8 cellular contexts compared by ENCODE assay signal in the genomic region with DNA sequence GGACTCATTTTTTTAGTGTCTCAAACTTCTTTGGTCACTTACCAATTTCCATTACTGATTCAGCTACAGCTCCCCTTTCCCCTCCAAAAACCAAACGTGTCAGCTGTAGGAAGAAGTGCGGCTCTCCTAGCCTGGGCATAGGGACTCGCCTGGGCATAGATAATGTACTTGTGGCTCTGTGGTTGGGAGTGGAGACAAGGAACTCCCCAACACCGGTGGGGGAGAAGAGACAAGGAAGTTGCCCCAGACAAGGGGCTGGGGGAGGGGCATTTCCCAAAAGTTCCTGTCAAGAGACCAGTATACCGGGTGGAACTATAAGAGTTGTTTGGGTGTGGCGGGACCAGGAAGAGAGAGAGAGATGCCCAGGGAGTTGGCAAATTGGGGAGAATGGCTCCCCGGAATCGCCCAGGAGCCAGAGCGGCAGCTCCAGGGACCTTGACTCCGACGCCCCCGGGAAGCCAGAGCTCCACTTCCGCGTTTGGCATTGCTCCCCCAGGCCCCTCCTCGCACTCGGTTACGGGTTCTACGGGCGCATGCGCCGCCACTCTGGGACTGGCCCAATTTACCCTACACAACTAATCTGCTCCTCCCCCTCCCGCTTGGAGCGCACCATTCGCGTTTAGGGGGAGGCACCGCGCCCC. TPM values are rescaled to one million over a fixed set of nuclear protein-coding genes. Genes with fewer than 3 reads are reported as not detected.
DNase-seq lines count a peak whose midpoint lies in the region; ATAC-seq and TF ChIP-seq lines count a peak whose summit lies in the region.

No MANE protein-coding gene starts in this region.

- ATAC-seq in GM18867 (IDR thresholded peaks at IDR 0.05; ENCODE audit: unreplicated experiment) = peak; percentile 72
- peak; percentile 68 for ATAC-seq in HG03095 (IDR thresholded peaks at IDR 0.05; ENCODE audit: unreplicated experiment)

- H3K4me3 Mint-ChIP-seq in chondrocyte (ENCODE audit: unreplicated experiment) = peak overlapping the region; percentile 94

- H3K27me3 ChIP-seq in WERI-Rb-1 (ENCODE audit: insufficient read depth, low read depth, severe bottlenecking) = no peaks in the 10 kb centered on the region
- no peaks in the 10 kb centered on the region for H3K27me3 ChIP-seq in layer of hippocampus (ENCODE audit: control insufficient read depth, insufficient read depth, low read length)

- DNase-seq in AG08395 (ENCODE audit: low spot score) (peak; percentile 97), NCI-H2196 treated with DMSO at 0.1 percent for 48 hours (lab: John Stamatoyannopoulos, UW; ENCODE audit: unreplicated experiment) (peak; percentile 96), WERI-Rb-1 (peak; percentile 99), chondrocyte (ENCODE audit: low spot score) (peak; percentile 96)
- DNase-seq in stimulated activated CD4-positive, alpha-beta T cell treated with anti-CD3 and anti-CD28 coated beads, Interleukin-1b, Interleukin-23, amount 100 ng/mL, for 24 hours (ENCODE audit: low read depth in 4 of 4, low spot score in 1 of 4) = peak; percentile 81 to 88 (median 88)

- peaks cover 8% of the 10 kb centered on the region for H3K36me3 ChIP-seq in WERI-Rb-1

- no peaks in the 10 kb centered on the region for H3K9me3 Mint-ChIP-seq in chondrocyte (ENCODE audit: low read depth)

- no peaks in the 10 kb centered on the region for H3K9me3 ChIP-seq in WERI-Rb-1 (ENCODE audit: severe bottlenecking)

- TF ChIP-seq CTCF in WERI-Rb-1 (IDR thresholded peaks at IDR 0.05; ENCODE audit: low read depth, low read length) (no peak), chondrocyte (IDR thresholded peaks at IDR 0.05) (no peak)

- H3K36me3 Mint-ChIP-seq in chondrocyte (ENCODE audit: low read depth) = no peaks in the 10 kb centered on the region

- H3K27me3 Mint-ChIP-seq in chondrocyte (ENCODE audit: low read depth) = no peaks in the 10 kb centered on the region

- peak overlapping the region; percentile 99 for H3K27ac Mint-ChIP-seq in chondrocyte (ENCODE audit: unreplicated experiment)

- H3K4me3 ChIP-seq in WERI-Rb-1 (ENCODE audit: low read depth, low read length) = peak overlapping the region; percentile 80

- H3K27ac ChIP-seq in WERI-Rb-1 (peak overlapping the region; percentile 99), layer of hippocampus (ENCODE audit: low read depth, low read length) (peak overlapping the region; percentile 99)

- H3K4me1 Mint-ChIP-seq in chondrocyte (ENCODE audit: low read depth) = peaks cover 42% of the 10 kb centered on the region

RNA-seq across cellular contexts. Expression of a gene that starts 0.9 kb away (rescaled TPM):
- total RNA-seq in chondrocyte = 62.8 to 99.6 TPM (median 98.5 TPM) in 3 replicates

Comparison
In these comparisons a context has a peak if more than half of its experiments do, and no peak if none do; other contexts are left out.
1. Peak in every context shown above with its lines: DNase-seq, ATAC-seq, H3K4me3 ChIP-seq and H3K27ac ChIP-seq.